ENCODE assay signal across 1 cellular context in the genomic region with DNA sequence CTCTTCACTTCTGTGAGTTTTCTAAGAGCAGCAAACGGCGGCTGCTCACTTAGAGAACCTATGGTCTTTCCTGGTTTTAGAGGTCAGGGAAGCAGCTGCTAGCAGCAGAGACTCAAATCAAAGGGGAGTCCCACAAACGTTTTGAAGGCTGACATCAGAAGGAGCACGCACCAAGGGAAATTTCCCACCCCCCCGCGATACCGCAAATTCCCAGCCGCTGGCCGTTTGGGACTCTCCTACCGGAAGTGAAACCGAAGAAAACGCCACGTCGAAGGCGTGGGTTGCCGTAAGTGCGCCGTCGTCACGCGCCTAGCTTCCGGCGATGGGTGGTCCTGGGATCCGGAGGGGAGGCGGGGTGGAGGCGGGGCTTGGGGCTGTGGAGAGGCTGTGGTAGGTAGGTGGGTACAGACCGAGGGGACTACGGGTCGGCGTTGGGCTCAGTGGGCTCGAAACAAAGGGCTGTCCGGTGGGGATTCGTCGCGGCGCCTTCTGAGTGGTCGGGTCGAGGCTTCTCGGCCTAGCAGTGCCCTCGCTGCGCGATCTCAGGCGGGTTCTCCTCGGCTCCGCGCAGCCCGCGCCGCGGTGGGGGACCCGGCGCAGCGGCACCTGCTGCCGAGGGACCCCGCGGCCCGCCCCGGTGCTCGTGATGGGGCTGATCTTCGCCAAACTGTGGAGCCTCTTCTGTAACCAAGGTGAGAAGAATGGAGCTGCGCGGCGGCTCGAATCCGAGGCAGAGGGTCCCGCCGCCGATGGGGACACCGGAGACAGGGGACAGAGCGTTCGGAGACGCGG.
TF ChIP-seq lines count a peak whose summit lies in the region.

A gene with protein sequence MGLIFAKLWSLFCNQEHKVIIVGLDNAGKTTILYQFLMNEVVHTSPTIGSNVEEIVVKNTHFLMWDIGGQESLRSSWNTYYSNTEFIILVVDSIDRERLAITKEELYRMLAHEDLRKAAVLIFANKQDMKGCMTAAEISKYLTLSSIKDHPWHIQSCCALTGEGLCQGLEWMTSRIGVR (plus strand): TSS at position 440 of the 792 bp plus-strand sequence. CDS start 207 bp downstream, at position 647.

TF ChIP-seq in HepG2, 621 proteins besides CTCF, POLR2A, EP300 and RAD21 (continued from another document and continues in another):
- no peak for TF ChIP-seq ZSCAN29 (CRISPR knock-in tag; conservative IDR thresholded peaks at IDR 0.05)
- TF ChIP-seq E2F2 (CRISPR knock-in tag; IDR thresholded peaks at IDR 0.05; ENCODE audit: borderline replicate concordance): 0 out of 2 replicates have a peak, but pooled peaks have one; percentile 26
- TF ChIP-seq ETV5 (CRISPR knock-in tag; IDR thresholded peaks at IDR 0.05; ENCODE audit: borderline replicate concordance): peak; percentile 95
- peak; percentile 40; the same call in 1 of the 2 replicates for TF ChIP-seq ZBTB38 (CRISPR knock-in tag; IDR thresholded peaks at IDR 0.05)
- TF ChIP-seq TEAD3 (CRISPR knock-in tag; optimal IDR thresholded peaks at IDR 0.05; ENCODE audit: borderline replicate concordance): peak; percentile 69
- TF ChIP-seq BCL3 (CRISPR knock-in tag; IDR thresholded peaks at IDR 0.05): no peak
- peak; percentile 94 for TF ChIP-seq PATZ1 (CRISPR knock-in tag; IDR thresholded peaks at IDR 0.05)
- no peak for TF ChIP-seq ZNF782 (CRISPR knock-in tag; IDR thresholded peaks at IDR 0.05; ENCODE audit: borderline replicate concordance)
- TF ChIP-seq DPF2 (CRISPR knock-in tag; IDR thresholded peaks at IDR 0.05; ENCODE audit: borderline replicate concordance, low read depth): no peak
- TF ChIP-seq DNMT3B (CRISPR knock-in tag; conservative IDR thresholded peaks at IDR 0.05): no peak
- peak; percentile 69; the same call in 1 of the 2 replicates for TF ChIP-seq ARNTL (CRISPR knock-in tag; IDR thresholded peaks at IDR 0.05)
- no peak for TF ChIP-seq MTA3 (CRISPR knock-in tag; IDR thresholded peaks at IDR 0.05)
- TF ChIP-seq KDM6A (CRISPR knock-in tag; IDR thresholded peaks at IDR 0.05; ENCODE audit: low read depth): no peak
- peak; percentile 73; the same call in 1 of the 2 replicates for TF ChIP-seq KMT2B (CRISPR knock-in tag; IDR thresholded peaks at IDR 0.05)
- peak; percentile 32 for TF ChIP-seq NFYC (CRISPR knock-in tag; IDR thresholded peaks at IDR 0.05)
- peak; percentile 18; the same call in 1 of the 2 replicates for TF ChIP-seq MEIS2 (CRISPR knock-in tag; IDR thresholded peaks at IDR 0.05)
- TF ChIP-seq ZKSCAN5 (CRISPR knock-in tag; IDR thresholded peaks at IDR 0.05): no peak
- TF ChIP-seq MED8 (CRISPR knock-in tag; IDR thresholded peaks at IDR 0.05; ENCODE audit: insufficient replicate concordance): peak; percentile 40
- TF ChIP-seq ZNF788 (CRISPR knock-in tag; IDR thresholded peaks at IDR 0.05; ENCODE audit: borderline replicate concordance): peak; percentile 87; the same call in 1 of the 2 replicates
- peak; percentile 82; the same call in 1 of the 2 replicates for TF ChIP-seq ZNF740 (CRISPR knock-in tag; IDR thresholded peaks at IDR 0.05)
- TF ChIP-seq ZNF234 (CRISPR knock-in tag; conservative IDR thresholded peaks at IDR 0.05): no peak
- TF ChIP-seq ZNF317 (CRISPR knock-in tag; IDR thresholded peaks at IDR 0.05): 0 out of 2 replicates have a peak, but pooled peaks have one; percentile 50
- no peak for TF ChIP-seq TOE1 (CRISPR knock-in tag; IDR thresholded peaks at IDR 0.05)
- no peak; the same call in 1 of the 2 replicates for TF ChIP-seq FOXC1 (CRISPR knock-in tag; IDR thresholded peaks at IDR 0.05; ENCODE audit: borderline replicate concordance)
- TF ChIP-seq, protein P1, sequence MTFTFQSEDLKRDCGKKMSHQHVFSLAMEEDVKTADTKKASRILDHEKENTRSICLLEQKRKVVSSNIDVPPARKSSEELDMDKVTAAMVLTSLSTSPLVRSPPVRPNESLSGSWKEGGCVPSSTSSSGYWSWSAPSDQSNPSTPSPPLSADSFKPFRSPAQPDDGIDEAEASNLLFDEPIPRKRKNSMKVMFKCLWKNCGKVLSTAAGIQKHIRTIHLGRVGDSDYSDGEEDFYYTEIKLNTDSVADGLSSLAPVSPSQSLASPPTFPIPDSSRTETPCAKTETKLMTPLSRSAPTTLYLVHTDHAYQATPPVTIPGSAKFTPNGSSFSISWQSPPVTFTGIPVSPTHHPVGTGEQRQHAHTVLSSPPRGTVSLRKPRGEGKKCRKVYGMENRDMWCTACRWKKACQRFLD (CRISPR knock-in tag; IDR thresholded peaks at IDR 0.05; ENCODE audit: borderline replicate concordance): peak; percentile 46; the same call in 1 of the 2 replicates
- TF ChIP-seq NONO (IDR thresholded peaks at IDR 0.05): no peak
- TF ChIP-seq NONO (CRISPR knock-in tag; conservative IDR thresholded peaks at IDR 0.05): peak; percentile 90
- TF ChIP-seq SP140L (CRISPR knock-in tag; IDR thresholded peaks at IDR 0.05; ENCODE audit: borderline replicate concordance): 0 out of 2 replicates have a peak, but pooled peaks have one; percentile 23
- TF ChIP-seq ZNF225 (CRISPR knock-in tag; IDR thresholded peaks at IDR 0.05): peak; percentile 80; the same call in 1 of the 2 replicates
- peak; percentile 90 for TF ChIP-seq ERF (CRISPR knock-in tag; IDR thresholded peaks at IDR 0.05)
- 0 out of 2 replicates have a peak, but pooled peaks have one; percentile 61 for TF ChIP-seq ZNF713 (CRISPR knock-in tag; IDR thresholded peaks at IDR 0.05)
- TF ChIP-seq, protein P2, sequence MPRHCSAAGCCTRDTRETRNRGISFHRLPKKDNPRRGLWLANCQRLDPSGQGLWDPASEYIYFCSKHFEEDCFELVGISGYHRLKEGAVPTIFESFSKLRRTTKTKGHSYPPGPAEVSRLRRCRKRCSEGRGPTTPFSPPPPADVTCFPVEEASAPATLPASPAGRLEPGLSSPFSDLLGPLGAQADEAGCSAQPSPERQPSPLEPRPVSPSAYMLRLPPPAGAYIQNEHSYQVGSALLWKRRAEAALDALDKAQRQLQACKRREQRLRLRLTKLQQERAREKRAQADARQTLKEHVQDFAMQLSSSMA (CRISPR knock-in tag; IDR thresholded peaks at IDR 0.05): peak; percentile 54; the same call in 1 of the 2 replicates
- peak; percentile 80 for TF ChIP-seq POLR2AphosphoS5 (IDR thresholded peaks at IDR 0.05; ENCODE audit: low read depth, low read length)
- peak; percentile 49; the same call in 1 of the 2 replicates for TF ChIP-seq TARDBP (CRISPR knock-in tag; IDR thresholded peaks at IDR 0.05)
- 0 out of 2 replicates have a peak, but pooled peaks have one; percentile 15 for TF ChIP-seq TCF7 (IDR thresholded peaks at IDR 0.05; ENCODE audit: low read depth)
- TF ChIP-seq, protein P3, sequence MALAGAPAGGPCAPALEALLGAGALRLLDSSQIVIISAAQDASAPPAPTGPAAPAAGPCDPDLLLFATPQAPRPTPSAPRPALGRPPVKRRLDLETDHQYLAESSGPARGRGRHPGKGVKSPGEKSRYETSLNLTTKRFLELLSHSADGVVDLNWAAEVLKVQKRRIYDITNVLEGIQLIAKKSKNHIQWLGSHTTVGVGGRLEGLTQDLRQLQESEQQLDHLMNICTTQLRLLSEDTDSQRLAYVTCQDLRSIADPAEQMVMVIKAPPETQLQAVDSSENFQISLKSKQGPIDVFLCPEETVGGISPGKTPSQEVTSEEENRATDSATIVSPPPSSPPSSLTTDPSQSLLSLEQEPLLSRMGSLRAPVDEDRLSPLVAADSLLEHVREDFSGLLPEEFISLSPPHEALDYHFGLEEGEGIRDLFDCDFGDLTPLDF (CRISPR knock-in tag; IDR thresholded peaks at IDR 0.05): 0 out of 2 replicates have a peak, but pooled peaks have one; percentile 11
- TF ChIP-seq KDM5B (CRISPR knock-in tag; IDR thresholded peaks at IDR 0.05; ENCODE audit: borderline replicate concordance): peak; percentile 80
- no peak; the same call in 1 of the 2 replicates for TF ChIP-seq HMG20A (CRISPR knock-in tag; IDR thresholded peaks at IDR 0.05; ENCODE audit: borderline replicate concordance)
- TF ChIP-seq DMAP1 (CRISPR knock-in tag; IDR thresholded peaks at IDR 0.05): peak; percentile 94
- peak; percentile 30; the same call in 1 of the 2 replicates for TF ChIP-seq ZNF281 (CRISPR knock-in tag; IDR thresholded peaks at IDR 0.05; ENCODE audit: borderline replicate concordance)
- TF ChIP-seq ZNF761 (CRISPR knock-in tag; conservative IDR thresholded peaks at IDR 0.05): 0 out of 2 replicates have a peak, but pooled peaks have one; percentile 39
- TF ChIP-seq, protein P4, sequence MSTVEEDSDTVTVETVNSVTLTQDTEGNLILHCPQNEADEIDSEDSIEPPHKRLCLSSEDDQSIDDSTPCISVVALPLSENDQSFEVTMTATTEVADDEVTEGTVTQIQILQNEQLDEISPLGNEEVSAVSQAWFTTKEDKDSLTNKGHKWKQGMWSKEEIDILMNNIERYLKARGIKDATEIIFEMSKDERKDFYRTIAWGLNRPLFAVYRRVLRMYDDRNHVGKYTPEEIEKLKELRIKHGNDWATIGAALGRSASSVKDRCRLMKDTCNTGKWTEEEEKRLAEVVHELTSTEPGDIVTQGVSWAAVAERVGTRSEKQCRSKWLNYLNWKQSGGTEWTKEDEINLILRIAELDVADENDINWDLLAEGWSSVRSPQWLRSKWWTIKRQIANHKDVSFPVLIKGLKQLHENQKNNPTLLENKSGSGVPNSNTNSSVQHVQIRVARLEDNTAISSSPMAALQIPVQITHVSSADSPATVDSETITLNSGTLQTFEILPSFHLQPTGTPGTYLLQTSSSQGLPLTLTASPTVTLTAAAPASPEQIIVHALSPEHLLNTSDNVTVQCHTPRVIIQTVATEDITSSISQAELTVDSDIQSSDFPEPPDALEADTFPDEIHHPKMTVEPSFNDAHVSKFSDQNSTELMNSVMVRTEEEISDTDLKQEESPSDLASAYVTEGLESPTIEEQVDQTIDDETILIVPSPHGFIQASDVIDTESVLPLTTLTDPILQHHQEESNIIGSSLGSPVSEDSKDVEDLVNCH (CRISPR knock-in tag; IDR thresholded peaks at IDR 0.05): no peak
- peak; percentile 51 for TF ChIP-seq CBX1 (IDR thresholded peaks at IDR 0.05; ENCODE audit: low read depth)
- peak; percentile 57; the same call in 1 of the 2 replicates for TF ChIP-seq ZC3H13 (CRISPR knock-in tag; IDR thresholded peaks at IDR 0.05)
- TF ChIP-seq SMARCE1 (IDR thresholded peaks at IDR 0.05; ENCODE audit: borderline replicate concordance): no peak
- no peak for TF ChIP-seq FOXM1 (CRISPR knock-in tag; IDR thresholded peaks at IDR 0.05)
- no peak for TF ChIP-seq ZNF138 (CRISPR knock-in tag; IDR thresholded peaks at IDR 0.05; ENCODE audit: low read depth)
- TF ChIP-seq ZNF562 (CRISPR knock-in tag; IDR thresholded peaks at IDR 0.05; ENCODE audit: borderline replicate concordance): 0 out of 2 replicates have a peak, but pooled peaks have one; percentile 24
- no peak for TF ChIP-seq HNF4G (IDR thresholded peaks at IDR 0.05; ENCODE audit: borderline replicate concordance, low read depth, low read length)
- TF ChIP-seq HNF4G (CRISPR knock-in tag; IDR thresholded peaks at IDR 0.05; ENCODE audit: borderline replicate concordance, low read depth): no peak
- TF ChIP-seq EED (CRISPR knock-in tag; IDR thresholded peaks at IDR 0.05): peak; percentile 63; the same call in 1 of the 2 replicates
- no peak for TF ChIP-seq RELA (CRISPR knock-in tag; IDR thresholded peaks at IDR 0.05)
